ENCODE assay signal across 10 cellular contexts in the genomic region with DNA sequence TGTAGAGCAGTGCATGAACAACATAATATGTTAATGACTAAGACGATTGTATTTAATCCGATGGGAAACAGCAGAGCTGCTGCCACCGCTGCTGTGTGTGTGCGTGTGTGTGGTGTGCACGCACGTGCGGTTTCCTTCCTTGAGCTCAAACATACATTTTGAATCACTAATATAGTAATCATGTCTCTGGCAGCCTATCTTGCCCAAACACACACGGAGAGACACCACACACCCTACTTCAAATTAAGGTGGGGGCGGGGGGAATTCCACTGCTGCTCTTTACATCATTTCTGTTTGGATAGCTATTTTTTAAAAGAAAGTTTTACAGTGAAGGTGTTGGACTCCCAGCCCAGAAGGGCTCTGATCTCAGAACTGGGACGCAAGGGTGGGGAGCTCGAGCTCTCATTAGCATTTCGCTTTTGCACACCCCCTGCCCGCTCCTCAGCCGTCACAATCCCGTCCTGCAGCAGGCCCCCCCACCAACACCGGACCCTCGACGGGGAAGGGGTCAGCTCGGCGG. TPM values are rescaled to one million over a fixed set of nuclear protein-coding genes. Genes with fewer than 3 reads are reported as not detected.
DNase-seq lines count a peak whose midpoint lies in the region; ATAC-seq and TF ChIP-seq lines count a peak whose summit lies in the region.
"Had no signal": no experiment of that assay in that cellular context is flagged by ENCODE, and none has a peak within 500 bp of the region (broad histone marks: within the 10 kb centered on the region; RNA-seq: fewer than 3 reads in every experiment).

No MANE protein-coding gene starts in this region.

- intact Hi-C loops in activated naive CD4-positive, alpha-beta T cell treated with anti-CD3 and anti-CD28 coated beads for 36 hours (cut with micrococcal nuclease): loop anchor here (2.0 kb wide), 2 partner anchors 33 to 51 kb away; a partner anchor contains a TSS
- intact Hi-C loops in stomach (cut with DNase I; ENCODE audit: low total_unique reads): no loop called here

- TF ChIP-seq CTCF in kidney epithelial cell (IDR thresholded peaks at IDR 0.05; ENCODE audit: insufficient read depth, low read length, poor library complexity, severe bottlenecking) (no peak), stomach (IDR thresholded peaks at IDR 0.05) (no peak)

- no peak overlapping the region for H2BK12ac ChIP-seq in mesenchymal stem cell (ENCODE audit: low read length in 2 of 2)

- H2AK5ac ChIP-seq in mesenchymal stem cell (ENCODE audit: low read length, severe bottlenecking): no peak overlapping the region

- ATAC-seq in HG02970 (IDR thresholded peaks at IDR 0.05; ENCODE audit: low FRiP score, unreplicated experiment): no peak

- H3K9ac ChIP-seq in mesenchymal stem cell (ENCODE audit: low read length): no peak overlapping the region

- peak overlapping the region in 1 of 2 experiments; percentile 98 for H3K23ac ChIP-seq in mesenchymal stem cell (ENCODE audit: low read length in 2 of 2)

- WGBS in stomach, 5 donors: 17 to 46% (median 28%) methylated on average over 14 to 20 of the region's 20 CpGs
- 60% methylated on average over 19 of the region's 20 CpGs for WGBS in mesenchymal stem cell

- H3K9me3 ChIP-seq in stomach: no peaks in the 10 kb centered on the region
- no peaks in the 10 kb centered on the region for H3K9me3 ChIP-seq in mesenchymal stem cell (ENCODE audit: control insufficient read depth, low read length)
- H3K9me3 ChIP-seq: right atrium auricular region had no signal

- no peak overlapping the region for H4K91ac ChIP-seq in mesenchymal stem cell (ENCODE audit: low read length)

- no peak overlapping the region for H2AFZ ChIP-seq in mesenchymal stem cell (ENCODE audit: low read depth, low read length)

- no peak overlapping the region for H3K4ac ChIP-seq in mesenchymal stem cell (ENCODE audit: low read depth in 1 of 2, low read length in 2 of 2)

- no peak overlapping the region for H2BK15ac ChIP-seq in mesenchymal stem cell (ENCODE audit: low read depth, poor library complexity, severe bottlenecking)

- H3K18ac ChIP-seq in mesenchymal stem cell (ENCODE audit: low read depth in 1 of 2, low read length in 2 of 2): no peak overlapping the region

- H3K27ac Mint-ChIP-seq in activated naive CD4-positive, alpha-beta T cell treated with anti-CD3 and anti-CD28 coated beads for 36 hours: no peak overlapping the region

- H3K4me1 ChIP-seq in stomach (peaks cover 29 to 74% (median 57%) of the 10 kb centered on the region in 4 donors), mesenchymal stem cell (ENCODE audit: control insufficient read depth, insufficient read depth, low read depth, low read length) (peaks cover 25% of the 10 kb centered on the region)

- H3K4me3 ChIP-seq in kidney epithelial cell (ENCODE audit: low read depth, low read length) (peak overlapping the region; percentile 11), stomach (peak overlapping the region; percentile 46 to 53 (median 50)), mesenchymal stem cell (ENCODE audit: insufficient read depth in 1 of 2, low read depth in 1 of 2, low read length in 2 of 2) (no peak overlapping the region)

- H3K27ac ChIP-seq in stomach: peak overlapping the region in 2 of 5 donors; percentile 41 to 86
- H3K27ac ChIP-seq in mesenchymal stem cell (ENCODE audit: low read length, poor library complexity, severe bottlenecking): no peak overlapping the region

- CTCF ChIA-PET in activated naive CD4-positive, alpha-beta T cell treated with anti-CD3 and anti-CD28 coated beads for 36 hours (lab: Charles Lee): interaction anchor here (0.7 to 1.3 kb wide), 3 partner anchors 30 to 373 kb away, joined by 3 to 8 read pairs (median 4); no protein-coding TSS in a partner anchor

- H3K27me3 ChIP-seq in kidney epithelial cell (ENCODE audit: control insufficient read depth, insufficient read depth, low read length) (peaks cover 18% of the 10 kb centered on the region), stomach (peaks cover 0 to 26% (median 13%) of the 10 kb centered on the region in 3 donors), mesenchymal stem cell (ENCODE audit: control insufficient read depth in 1 of 2, insufficient read depth in 1 of 2, low read length in 2 of 2) (peaks cover 4 to 65% of the 10 kb centered on the region in 2 experiments)
- H3K27me3 ChIP-seq: right atrium auricular region had no signal

- no peak overlapping the region for H2BK5ac ChIP-seq in mesenchymal stem cell (ENCODE audit: low read depth, low read length, poor library complexity, severe bottlenecking)

- peak overlapping the region in 1 of 2 experiments; percentile 27 for H3K14ac ChIP-seq in mesenchymal stem cell (ENCODE audit: low read length in 2 of 2)

- H2BK120ac ChIP-seq in mesenchymal stem cell (ENCODE audit: low read depth, low read length): no peak overlapping the region

- TF ChIP-seq POLR2A in stomach (IDR thresholded peaks at IDR 0.05): no peak

- peaks cover 11% of the 10 kb centered on the region for H3K4me1 Mint-ChIP-seq in activated naive CD4-positive, alpha-beta T cell treated with anti-CD3 and anti-CD28 coated beads for 36 hours (ENCODE audit: low read depth)

- no peak overlapping the region for H4K8ac ChIP-seq in mesenchymal stem cell (ENCODE audit: low read length)

- no peaks in the 10 kb centered on the region for H3K9me3 Mint-ChIP-seq in activated naive CD4-positive, alpha-beta T cell treated with anti-CD3 and anti-CD28 coated beads for 36 hours

- H3K36me3 ChIP-seq in kidney epithelial cell (ENCODE audit: control insufficient read depth, insufficient read depth, low read length) (no peaks in the 10 kb centered on the region), stomach (no peaks in the 10 kb centered on the region), mesenchymal stem cell (ENCODE audit: control insufficient read depth in 1 of 2, insufficient read depth in 2 of 2, low read depth in 1 of 2, low read length in 2 of 2) (peaks cover 0 to 3% of the 10 kb centered on the region in 2 experiments)
- H3K36me3 ChIP-seq: right atrium auricular region had no signal

- H3K36me3 Mint-ChIP-seq in activated naive CD4-positive, alpha-beta T cell treated with anti-CD3 and anti-CD28 coated beads for 36 hours (ENCODE audit: low read depth): no peaks in the 10 kb centered on the region

- H3K4me2 ChIP-seq in mesenchymal stem cell (ENCODE audit: low read length, poor library complexity, severe bottlenecking): no peak overlapping the region

- peaks cover 3% of the 10 kb centered on the region for H3K27me3 Mint-ChIP-seq in activated naive CD4-positive, alpha-beta T cell treated with anti-CD3 and anti-CD28 coated beads for 36 hours (ENCODE audit: low read depth)

- no peaks in the 10 kb centered on the region for H3K79me1 ChIP-seq in mesenchymal stem cell (replicated peaks; ENCODE audit: low read length, poor library complexity, severe bottlenecking)

- DNase-seq in DMS53 (lab: John Stamatoyannopoulos, UW): peak; percentile 53
- no peak for DNase-seq in DMS53 treated with DMSO at 0.1 percent for 48 hours (lab: John Stamatoyannopoulos, UW; ENCODE audit: unreplicated experiment)
- peak; percentile 81 for DNase-seq in activated naive CD4-positive, alpha-beta T cell treated with anti-CD3 and anti-CD28 coated beads for 36 hours
- no peak for DNase-seq in kidney epithelial cell (ENCODE audit: low read depth)
- DNase-seq in stomach: no peak
- DNase-seq in GF-D8 (lab: John Stamatoyannopoulos, UW): no peak
- DNase-seq in mesenchymal stem cell: no peak
- DNase-seq: foreskin fibroblast had no signal

- no peak for TF ChIP-seq EP300 in stomach (IDR thresholded peaks at IDR 0.05)

- peak overlapping the region; percentile 67 for H3K4me3 Mint-ChIP-seq in activated naive CD4-positive, alpha-beta T cell treated with anti-CD3 and anti-CD28 coated beads for 36 hours

RNA-seq across cellular contexts. Expression of a gene that starts 0.6 kb away (rescaled TPM):
- 1 to 10 TPM; 1.8 to 1.9 TPM for total RNA-seq in activated naive CD4-positive, alpha-beta T cell treated with anti-CD3 and anti-CD28 coated beads for 36 hours
- total RNA-seq in kidney epithelial cell: 5.8 and 6.9 TPM in 2 replicates
- 10 to 100 TPM in 2 of 5 donors, 1 to 10 TPM in 2, under 1 TPM in 1; under 0.01 to 17.4 (median 7.3) TPM for total RNA-seq in stomach
- polyA plus RNA-seq in stomach: 10 to 100 TPM in 1 of 3 donors, 1 to 10 TPM in 2; 5.7 to 14.2 (median 7.8) TPM
- 0.06 TPM for polyA plus RNA-seq in mesenchymal stem cell (2013, experiment 1 of 2)
- 0.05 TPM for polyA plus RNA-seq in mesenchymal stem cell (2013, experiment 2 of 2)

RNA-seq across cellular contexts. Expression of a gene that starts 33.9 kb away (rescaled TPM):
- total RNA-seq in activated naive CD4-positive, alpha-beta T cell treated with anti-CD3 and anti-CD28 coated beads for 36 hours: 1 to 10 TPM; 1.1 to 1.5 TPM
- not detected in 2 replicates for total RNA-seq in kidney epithelial cell
- 1 to 10 TPM in 2 of 5 donors, not detected in 3; 1.1 to 1.3 TPM for total RNA-seq in stomach
- polyA plus RNA-seq in stomach: not detected
- not detected for polyA plus RNA-seq in mesenchymal stem cell (2013, experiment 1 of 2)
- not detected for polyA plus RNA-seq in mesenchymal stem cell (2013, experiment 2 of 2)
- total RNA-seq: right atrium auricular region had no signal

Comparison
In these comparisons a context has a peak if more than half of its experiments do, and no peak if none do; other contexts are left out.
1. DNase-seq: peak in DMS53 (single experiment) and activated naive CD4-positive, alpha-beta T cell treated with anti-CD3 and anti-CD28 coated beads for 36 hours (single experiment); none in DMS53 treated with DMSO at 0.1 percent for 48 hours (single experiment), kidney epithelial cell (single experiment), stomach (single experiment), GF-D8 (single experiment) and mesenchymal stem cell (single experiment).
2. H3K4me3 ChIP-seq: peak in kidney epithelial cell (single experiment) and stomach (4 of 4); none in mesenchymal stem cell (0 of 2).